In the genomic region with DNA sequence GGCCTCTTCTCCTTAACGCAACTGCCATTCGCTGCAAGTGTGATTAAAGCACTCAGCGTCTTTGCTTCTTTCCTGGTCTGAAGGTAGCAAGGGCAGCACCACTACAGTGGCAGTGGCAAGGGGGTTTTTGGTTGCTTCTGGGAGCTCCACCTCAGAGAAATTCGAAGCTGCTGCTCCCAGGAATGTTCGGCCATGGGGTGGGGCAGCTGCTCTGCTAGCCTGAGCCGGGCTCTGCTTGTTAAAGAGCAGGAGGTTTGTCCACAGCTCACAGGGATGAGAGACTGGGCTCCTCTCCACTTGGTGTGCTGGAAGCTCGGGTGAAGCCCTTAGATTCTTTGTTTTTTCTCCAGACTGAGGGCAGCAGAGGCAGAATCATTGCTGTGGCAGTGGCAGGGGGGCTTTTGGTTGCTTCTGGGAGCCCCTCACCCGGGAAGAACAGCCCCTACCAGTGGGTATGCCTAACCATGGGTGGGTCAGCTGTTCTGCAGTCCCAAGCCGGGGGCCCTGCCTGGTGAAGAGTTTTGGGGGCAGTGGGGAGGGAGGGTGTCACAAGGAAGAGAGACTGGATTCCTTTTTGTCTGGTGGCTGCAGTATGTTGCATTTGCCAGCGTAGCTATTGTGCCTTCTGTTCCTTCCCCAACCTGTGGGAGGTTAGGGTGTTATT, we compare ENCODE assay signal across 1 cellular context.
TF ChIP-seq lines count a peak whose summit lies in the region.

No MANE protein-coding gene starts in this region.

TF ChIP-seq in IMR-90, 13 proteins besides CTCF, POLR2A, EP300 and RAD21 (continued from another document):
- TF ChIP-seq, protein P1, sequence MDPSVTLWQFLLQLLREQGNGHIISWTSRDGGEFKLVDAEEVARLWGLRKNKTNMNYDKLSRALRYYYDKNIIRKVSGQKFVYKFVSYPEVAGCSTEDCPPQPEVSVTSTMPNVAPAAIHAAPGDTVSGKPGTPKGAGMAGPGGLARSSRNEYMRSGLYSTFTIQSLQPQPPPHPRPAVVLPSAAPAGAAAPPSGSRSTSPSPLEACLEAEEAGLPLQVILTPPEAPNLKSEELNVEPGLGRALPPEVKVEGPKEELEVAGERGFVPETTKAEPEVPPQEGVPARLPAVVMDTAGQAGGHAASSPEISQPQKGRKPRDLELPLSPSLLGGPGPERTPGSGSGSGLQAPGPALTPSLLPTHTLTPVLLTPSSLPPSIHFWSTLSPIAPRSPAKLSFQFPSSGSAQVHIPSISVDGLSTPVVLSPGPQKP (IDR thresholded peaks at IDR 0.05; ENCODE audit: borderline replicate concordance, low read depth, low read length) = no peak
- TF ChIP-seq CEBPB (IDR thresholded peaks at IDR 0.05; ENCODE audit: low read depth, low read length) (no peak), BHLHE40 (IDR thresholded peaks at IDR 0.05; ENCODE audit: low read depth, low read length) (no peak), NFE2L2 (IDR thresholded peaks at IDR 0.05; ENCODE audit: low read depth, low read length) (no peak)
